Comparison of ENCODE assay signal across 8 cellular contexts in genomic region chr5:139295692-139296091, GRCh38. TPM values are rescaled to one million over a fixed set of nuclear protein-coding genes. Genes with fewer than 3 reads are reported as not detected.
DNase-seq lines count a peak whose midpoint lies in the region; ATAC-seq and TF ChIP-seq lines count a peak whose summit lies in the region.

No MANE protein-coding gene starts in this region.

- H3K4me1 Mint-ChIP-seq in CD8-positive, alpha-beta memory T cell: peaks cover 58 to 68% (median 68%) of the 10 kb centered on the region in 3 donors
- peaks cover 43 to 51% of the 10 kb centered on the region in 2 donors for H3K4me1 Mint-ChIP-seq in effector memory CD8-positive, alpha-beta T cell (ENCODE audit: low read depth in 2 of 2)
- peaks cover 31% of the 10 kb centered on the region for H3K4me1 Mint-ChIP-seq in neural progenitor cell

- H3K36me3 ChIP-seq in CD8-positive, alpha-beta memory T cell (ENCODE audit: insufficient read depth, low read length): no peaks in the 10 kb centered on the region
- H3K36me3 ChIP-seq in OCI-LY1 (ENCODE audit: insufficient read depth, low read length) (peaks cover 19% of the 10 kb centered on the region), neural progenitor cell (no peaks in the 10 kb centered on the region)

- no peaks in the 10 kb centered on the region for H3K9me3 ChIP-seq in CD8-positive, alpha-beta memory T cell (ENCODE audit: low read length)
- H3K9me3 ChIP-seq in OCI-LY1 (ENCODE audit: low read length): no peaks in the 10 kb centered on the region
- no peaks in the 10 kb centered on the region for H3K9me3 ChIP-seq in neural progenitor cell (ENCODE audit: low read depth)

- no peak for DNase-seq in CD8-positive, alpha-beta memory T cell
- no peak for DNase-seq in effector memory CD8-positive, alpha-beta T cell
- DNase-seq in neural progenitor cell (ENCODE audit: low spot score) (peak; percentile 53), RPMI8226 (no peak), SKM-1 (lab: John Stamatoyannopoulos, UW; ENCODE audit: unreplicated experiment) (no peak)

- H3K9ac ChIP-seq in OCI-LY1 (ENCODE audit: low read length) (peak overlapping the region; percentile 97), neural progenitor cell (peak overlapping the region; percentile 99)

- peak overlapping the region; percentile 97 for H3K27ac ChIP-seq in CD8-positive, alpha-beta memory T cell (ENCODE audit: low read depth, low read length)
- H3K27ac ChIP-seq in OCI-LY1 (ENCODE audit: low read depth, low read length, poor library complexity, severe bottlenecking) (peak overlapping the region; percentile 13), neural progenitor cell (peak overlapping the region; percentile 100)

- H2AFZ ChIP-seq in OCI-LY1 (ENCODE audit: low read length) (no peak overlapping the region), neural progenitor cell (replicated peaks) (no peak overlapping the region)

- no peaks in the 10 kb centered on the region for H3K9me2 ChIP-seq in OCI-LY1 (ENCODE audit: low read depth, low read length)

- H4K20me1 ChIP-seq in OCI-LY1 (ENCODE audit: insufficient read depth, low read length): no peaks in the 10 kb centered on the region; the same call in 1 of the 2 replicates
- peaks cover 62% of the 10 kb centered on the region for H4K20me1 ChIP-seq in neural progenitor cell (ENCODE audit: low read depth)

- peak overlapping the region; percentile 68 for H3K4me2 ChIP-seq in OCI-LY1 (ENCODE audit: low read length)
- H3K4me2 ChIP-seq in neural progenitor cell: peak overlapping the region; percentile 95

- H3K9me3 Mint-ChIP-seq in CD8-positive, alpha-beta memory T cell: no peaks in the 10 kb centered on the region
- H3K9me3 Mint-ChIP-seq in effector memory CD8-positive, alpha-beta T cell: no peaks in the 10 kb centered on the region
- no peaks in the 10 kb centered on the region for H3K9me3 Mint-ChIP-seq in neural progenitor cell

- H3K27ac Mint-ChIP-seq in CD8-positive, alpha-beta memory T cell: peak overlapping the region; percentile 68 to 99 (median 98)
- H3K27ac Mint-ChIP-seq in effector memory CD8-positive, alpha-beta T cell: peak overlapping the region; percentile 98 to 99
- peak overlapping the region; percentile 46 for H3K27ac Mint-ChIP-seq in neural progenitor cell

- H3K4me3 ChIP-seq in CD8-positive, alpha-beta memory T cell (ENCODE audit: low read length): peak overlapping the region; percentile 78
- H3K4me3 ChIP-seq in OCI-LY1 (ENCODE audit: low read depth, low read length, poor library complexity, severe bottlenecking) (peak overlapping the region; percentile 97), neural progenitor cell (peak overlapping the region; percentile 79)

- no peaks in the 10 kb centered on the region for H3F3A ChIP-seq in OCI-LY1 (ENCODE audit: insufficient read depth, low read length)
- H3F3A ChIP-seq in neural progenitor cell (ENCODE audit: low read depth): peaks cover 44% of the 10 kb centered on the region

- peaks cover 58% of the 10 kb centered on the region for H3K4me1 ChIP-seq in CD8-positive, alpha-beta memory T cell (ENCODE audit: insufficient read depth, low read length)
- peaks cover 54% of the 10 kb centered on the region for H3K4me1 ChIP-seq in OCI-LY1 (ENCODE audit: insufficient read depth, low read length, severe bottlenecking)
- peaks cover 34% of the 10 kb centered on the region for H3K4me1 ChIP-seq in neural progenitor cell

- peak overlapping the region; percentile 93 to 99 (median 98) for H3K4me3 Mint-ChIP-seq in CD8-positive, alpha-beta memory T cell
- H3K4me3 Mint-ChIP-seq in effector memory CD8-positive, alpha-beta T cell: peak overlapping the region; percentile 96 to 97
- peak overlapping the region; percentile 99 for H3K4me3 Mint-ChIP-seq in neural progenitor cell

- H3K79me2 ChIP-seq in OCI-LY1 (ENCODE audit: insufficient read depth, low read length) (peaks cover 68% of the 10 kb centered on the region), neural progenitor cell (ENCODE audit: low read depth) (peaks cover 80% of the 10 kb centered on the region)

- POLR2A ChIA-PET in CD8-positive, alpha-beta memory T cell (lab: Charles Lee): interaction anchor here (0.7 to 3.7 kb wide), 2 partner anchors 23 to 45 kb away, joined by 3 to 68 read pairs; partner anchors contain the start of gene PAIP2

- ATAC-seq in effector memory CD8-positive, alpha-beta T cell (replicated peaks): no peak
- no peak for ATAC-seq in HG03175 (IDR thresholded peaks at IDR 0.05; ENCODE audit: unreplicated experiment)
- ATAC-seq in GM18867 (IDR thresholded peaks at IDR 0.05; ENCODE audit: unreplicated experiment): no peak

- TF ChIP-seq CTCF in OCI-LY1 (IDR thresholded peaks at IDR 0.05; ENCODE audit: low read length) (no peak), neural progenitor cell (IDR thresholded peaks at IDR 0.05) (no peak)

- CTCF ChIA-PET in CD8-positive, alpha-beta memory T cell (lab: Charles Lee): interaction anchor here (1.1 to 1.8 kb wide), 2 partner anchors 17 to 20 kb away, joined by 3 to 4 read pairs; no protein-coding TSS in a partner anchor

- H3K27me3 ChIP-seq in CD8-positive, alpha-beta memory T cell (ENCODE audit: insufficient read depth, low read length, poor library complexity, severe bottlenecking): no peaks in the 10 kb centered on the region
- H3K27me3 ChIP-seq in OCI-LY1 (ENCODE audit: insufficient read depth, low read length) (no peaks in the 10 kb centered on the region), neural progenitor cell (no peaks in the 10 kb centered on the region)

- H3K27me3 Mint-ChIP-seq in CD8-positive, alpha-beta memory T cell: peaks cover 0 to 4% of the 10 kb centered on the region in 2 donors
- H3K27me3 Mint-ChIP-seq in effector memory CD8-positive, alpha-beta T cell: no peaks in the 10 kb centered on the region
- H3K27me3 Mint-ChIP-seq in neural progenitor cell (ENCODE audit: insufficient read depth, low read depth): peaks cover 8% of the 10 kb centered on the region

- peaks cover 0 to 29% (median 0%) of the 10 kb centered on the region in 3 donors for H3K36me3 Mint-ChIP-seq in CD8-positive, alpha-beta memory T cell
- peaks cover 62% of the 10 kb centered on the region for H3K36me3 Mint-ChIP-seq in effector memory CD8-positive, alpha-beta T cell (ENCODE audit: insufficient read depth)
- H3K36me3 Mint-ChIP-seq in neural progenitor cell: peaks cover 20% of the 10 kb centered on the region

RNA-seq across cellular contexts. Expression of gene MATR3, which starts 2.2 kb away (rescaled TPM):
- total RNA-seq in CD8-positive, alpha-beta memory T cell: 100 to 1,000 TPM; 184 to 199 TPM
- 364 TPM for polyA plus RNA-seq in CD8-positive, alpha-beta memory T cell
- total RNA-seq in neural progenitor cell (ENCODE audit: low replicate concordance): 680 and 1,185 TPM in 2 replicates

RNA-seq across cellular contexts. Expression of gene PAIP2, which starts 46.0 kb away (rescaled TPM):
- 10 to 100 TPM; 67.9 to 77.0 TPM for total RNA-seq in CD8-positive, alpha-beta memory T cell
- 342 TPM for polyA plus RNA-seq in CD8-positive, alpha-beta memory T cell
- total RNA-seq in neural progenitor cell (ENCODE audit: low replicate concordance): 115 and 201 TPM in 2 replicates

Comparison
In these comparisons a context has a peak if more than half of its experiments do, and no peak if none do; other contexts are left out.
1. H3K27ac ChIP-seq: peak in every context shown above with its lines; median percentile 100 in neural progenitor cell; 97 in CD8-positive, alpha-beta memory T cell; 13 in OCI-LY1.
2. H3K27ac Mint-ChIP-seq: peak in every context shown above with its lines; median percentile 98 in effector memory CD8-positive, alpha-beta T cell; 98 in CD8-positive, alpha-beta memory T cell; 46 in neural progenitor cell.